In genomic region chr13:27728271-27728670, GRCh38 we compare ENCODE assay signal across 20 cellular contexts.
DNase-seq lines count a peak whose midpoint lies in the region; ATAC-seq, FAIRE-seq and TF ChIP-seq lines count a peak whose summit lies in the region.
"Had no signal": no experiment of that assay in that cellular context is flagged by ENCODE, and none has a peak within 500 bp of the region (broad histone marks: within the 10 kb centered on the region; RNA-seq: fewer than 3 reads in every experiment).

No MANE protein-coding gene starts in this region.

- H3K4me1 Mint-ChIP-seq in MCF 10A (ENCODE audit: insufficient read depth, unreplicated experiment) = no peaks in the 10 kb centered on the region
- H3K4me1 Mint-ChIP-seq: memory B cell had no signal

- CTCF ChIA-PET in MCF 10A (lab: Yijun Ruan, JAX) = interaction anchor here (0.6 kb wide), 1 partner anchor 929 kb away, joined by 4 read pairs; no protein-coding TSS in a partner anchor

- H3K27me3 ChIP-seq in pancreas = no peaks in the 10 kb centered on the region
- H3K27me3 ChIP-seq: ovary, vagina had no signal

- no peak overlapping the region for H3K27ac ChIP-seq in pancreas
- H3K27ac ChIP-seq: heart right ventricle, ovary, vagina had no signal

- H3K27ac Mint-ChIP-seq in MCF 10A (ENCODE audit: low read depth, unreplicated experiment) = no peak overlapping the region
- H3K27ac Mint-ChIP-seq: memory B cell had no signal

- no peak overlapping the region for H3K4me3 Mint-ChIP-seq in MCF 10A (ENCODE audit: unreplicated experiment)
- H3K4me3 Mint-ChIP-seq: memory B cell had no signal

- no peaks in the 10 kb centered on the region for H3K36me3 Mint-ChIP-seq in MCF 10A (ENCODE audit: insufficient read depth, unreplicated experiment)
- H3K36me3 Mint-ChIP-seq: memory B cell had no signal

- TF ChIP-seq CTCF in pancreas (IDR thresholded peaks at IDR 0.05) = no peak
- TF ChIP-seq CTCF in MCF 10A (IDR thresholded peaks at IDR 0.05; ENCODE audit: unreplicated experiment) = no peak

- no TSS peak for BruUV-seq in MCF 10A (replicated peaks; lab: Mats Ljungman, UMichigan)

- no peaks in the 10 kb centered on the region for H3K9me3 Mint-ChIP-seq in MCF 10A (ENCODE audit: unreplicated experiment)
- H3K9me3 Mint-ChIP-seq: memory B cell had no signal

- H3K4me1 ChIP-seq in pancreas = no peaks in the 10 kb centered on the region
- H3K4me1 ChIP-seq: heart right ventricle, vagina had no signal

- H3K36me3 ChIP-seq in pancreas = no peaks in the 10 kb centered on the region
- H3K36me3 ChIP-seq: heart right ventricle, ovary, vagina had no signal

- no peak for FAIRE-seq in pancreas (lab: Jason Lieb, UNC)
- FAIRE-seq: bronchial epithelial cell, endothelial cell of umbilical vein, GM12891 had no signal

- no peak for ATAC-seq in HG02798 (IDR thresholded peaks at IDR 0.05; ENCODE audit: poor library complexity, unreplicated experiment)
- ATAC-seq in pancreas = no peak
- ATAC-seq: heart right ventricle had no signal

- no peaks in the 10 kb centered on the region for H3K9me3 ChIP-seq in pancreas
- H3K9me3 ChIP-seq: heart right ventricle, ovary, vagina had no signal

- peak; percentile 66 for DNase-seq in Ammon's horn (ENCODE audit: low spot score)
- peak; percentile 23 for DNase-seq in KBM-7
- peak; percentile 22 for DNase-seq in cerebellar cortex (ENCODE audit: low spot score)
- peak; percentile 9 for DNase-seq in inferior parietal cortex (ENCODE audit: extremely low spot score)
- no peak for DNase-seq in pancreas
- DNase-seq in AML-193 (lab: John Stamatoyannopoulos, UW) = no peak
- DNase-seq in MCF 10A (ENCODE audit: unreplicated experiment) = no peak
- DNase-seq: activated naive CD4-positive, alpha-beta T cell treated with Interleukin-2 at 50 U/mL for 16 hours; DMS79; GOT3; heart right ventricle; NCI-H1105 treated with DMSO at 0.1 percent for 48 hours; NCI-H524; ovary had no signal

- no peak overlapping the region for H3K4me3 ChIP-seq in pancreas
- H3K4me3 ChIP-seq: heart right ventricle, ovary, vagina had no signal

- POLR2A ChIA-PET in MCF 10A (lab: Yijun Ruan, JAX) = interaction anchor here (0.6 to 1.0 kb wide), 2 partner anchors 13 to 23 kb away, joined by 3 read pairs; no protein-coding TSS in a partner anchor

- in situ Hi-C loops in KBM-7 (cut with MboI; ENCODE audit: low pct_unique_long_range_greater_than_20kb, low sequenced_read_pairs) = no loop called here

- intact Hi-C loops in pancreas (cut with DNase I) = no loop called here
- intact Hi-C loops in MCF 10A (cut with micrococcal nuclease) = no loop called here

- 56% methylated on average over 6 of the region's 6 CpGs for WGBS in pancreas, 2 donors

- H3K27me3 Mint-ChIP-seq in MCF 10A (ENCODE audit: insufficient read depth, unreplicated experiment) = no peaks in the 10 kb centered on the region

Comparison
In these comparisons a context has a peak if more than half of its experiments do, and no peak if none do; other contexts are left out.
1. DNase-seq: peak in Ammon's horn (single experiment), KBM-7 (single experiment), cerebellar cortex (single experiment) and inferior parietal cortex (single experiment); none in pancreas (0 of 6), AML-193 (0 of 2) and MCF 10A (single experiment).